ENCODE assay signal across 1 cellular context in the genomic region with DNA sequence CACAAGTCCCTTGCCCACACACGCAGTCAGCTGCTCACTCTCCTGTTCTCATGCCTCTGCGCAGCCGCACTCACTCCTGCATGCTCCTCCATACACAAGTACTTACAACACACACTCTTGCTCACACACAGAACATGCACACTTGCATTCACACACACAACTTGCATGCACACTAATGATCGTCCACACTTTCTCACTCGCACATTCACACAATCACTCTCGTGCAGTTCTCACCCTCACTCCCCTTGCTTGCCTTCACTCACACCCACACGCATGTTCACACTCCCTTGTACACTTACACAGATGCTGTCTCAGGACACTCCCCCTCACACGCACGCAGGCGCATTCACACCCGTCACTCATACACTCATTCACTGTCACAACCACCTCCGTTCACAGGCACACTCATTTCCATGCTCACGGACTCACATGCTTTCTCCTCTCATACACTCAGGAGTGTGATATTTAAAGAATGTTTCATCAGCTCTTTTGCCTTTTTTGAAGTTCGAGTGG.
TF ChIP-seq lines count a peak whose summit lies in the region.

No MANE protein-coding gene starts in this region.

TF ChIP-seq in IMR-90, 13 proteins besides CTCF, POLR2A, EP300 and RAD21:
- TF ChIP-seq MAZ (IDR thresholded peaks at IDR 0.05; ENCODE audit: borderline replicate concordance, low read depth, low read length) (no peak), FOS (IDR thresholded peaks at IDR 0.05; ENCODE audit: low read depth, low read length) (no peak), MAFK (IDR thresholded peaks at IDR 0.05; ENCODE audit: low read depth, low read length) (no peak), RCOR1 (IDR thresholded peaks at IDR 0.05; ENCODE audit: insufficient replicate concordance, low read length) (no peak), CEBPB (IDR thresholded peaks at IDR 0.05; ENCODE audit: low read depth, low read length) (no peak), CHD1 (IDR thresholded peaks at IDR 0.05; ENCODE audit: low read depth, low read length) (no peak), RFX5 (IDR thresholded peaks at IDR 0.05; ENCODE audit: low read depth, low read length) (no peak), NFE2L2 (IDR thresholded peaks at IDR 0.05; ENCODE audit: low read depth, low read length) (no peak), SMC3 (IDR thresholded peaks at IDR 0.05; ENCODE audit: low read depth, low read length) (no peak), MXI1 (IDR thresholded peaks at IDR 0.05; ENCODE audit: borderline replicate concordance, low read depth, low read length) (no peak), BHLHE40 (IDR thresholded peaks at IDR 0.05; ENCODE audit: low read depth, low read length) (no peak)
- TF ChIP-seq, protein P1, sequence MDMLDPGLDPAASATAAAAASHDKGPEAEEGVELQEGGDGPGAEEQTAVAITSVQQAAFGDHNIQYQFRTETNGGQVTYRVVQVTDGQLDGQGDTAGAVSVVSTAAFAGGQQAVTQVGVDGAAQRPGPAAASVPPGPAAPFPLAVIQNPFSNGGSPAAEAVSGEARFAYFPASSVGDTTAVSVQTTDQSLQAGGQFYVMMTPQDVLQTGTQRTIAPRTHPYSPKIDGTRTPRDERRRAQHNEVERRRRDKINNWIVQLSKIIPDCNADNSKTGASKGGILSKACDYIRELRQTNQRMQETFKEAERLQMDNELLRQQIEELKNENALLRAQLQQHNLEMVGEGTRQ (IDR thresholded peaks at IDR 0.05; ENCODE audit: low read depth, low read length) = no peak
- TF ChIP-seq, protein P2, sequence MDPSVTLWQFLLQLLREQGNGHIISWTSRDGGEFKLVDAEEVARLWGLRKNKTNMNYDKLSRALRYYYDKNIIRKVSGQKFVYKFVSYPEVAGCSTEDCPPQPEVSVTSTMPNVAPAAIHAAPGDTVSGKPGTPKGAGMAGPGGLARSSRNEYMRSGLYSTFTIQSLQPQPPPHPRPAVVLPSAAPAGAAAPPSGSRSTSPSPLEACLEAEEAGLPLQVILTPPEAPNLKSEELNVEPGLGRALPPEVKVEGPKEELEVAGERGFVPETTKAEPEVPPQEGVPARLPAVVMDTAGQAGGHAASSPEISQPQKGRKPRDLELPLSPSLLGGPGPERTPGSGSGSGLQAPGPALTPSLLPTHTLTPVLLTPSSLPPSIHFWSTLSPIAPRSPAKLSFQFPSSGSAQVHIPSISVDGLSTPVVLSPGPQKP (IDR thresholded peaks at IDR 0.05; ENCODE audit: borderline replicate concordance, low read depth, low read length) = no peak
